In the genomic region with DNA sequence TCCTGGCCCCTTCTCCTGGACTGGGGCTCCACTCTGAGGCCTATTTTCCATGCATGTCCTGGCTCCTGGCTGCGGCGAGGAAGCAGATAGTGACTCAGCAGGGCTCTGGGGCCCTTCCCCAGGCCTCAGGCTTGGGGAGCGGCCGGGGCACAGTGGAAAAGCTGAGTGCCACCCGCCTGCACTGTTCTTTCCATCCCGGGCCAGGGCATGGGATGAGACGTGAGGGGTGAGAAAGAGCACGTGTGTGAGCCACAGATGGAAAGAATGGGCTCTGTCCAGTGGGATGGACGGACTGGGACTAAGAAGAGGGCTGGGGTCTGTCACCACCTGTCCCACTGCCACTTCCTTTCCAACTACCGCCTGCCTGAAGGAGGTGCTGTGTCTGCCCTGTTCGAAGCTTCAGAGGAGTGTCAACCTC, we compare ENCODE assay signal across 15 cellular contexts. TPM values are rescaled to one million over a fixed set of nuclear protein-coding genes. Genes with fewer than 3 reads are reported as not detected.
DNase-seq lines count a peak whose midpoint lies in the region; ATAC-seq and TF ChIP-seq lines count a peak whose summit lies in the region.
"Had no signal": no experiment of that assay in that cellular context is flagged by ENCODE, and none has a peak within 500 bp of the region (broad histone marks: within the 10 kb centered on the region; RNA-seq: fewer than 3 reads in every experiment).

No MANE protein-coding gene starts in this region.

- no peak overlapping the region for H2AK5ac ChIP-seq in neuronal stem cell (ENCODE audit: low read depth, low read length)

- H3K27ac ChIP-seq in OCI-LY7 (ENCODE audit: low read depth, low read length, poor library complexity, severe bottlenecking) (no peak overlapping the region), neuronal stem cell (replicated peaks; ENCODE audit: low read length) (no peak overlapping the region)
- H3K27ac ChIP-seq: ascending aorta, dorsolateral prefrontal cortex, stomach had no signal

- peak; percentile 16 for TF ChIP-seq CTCF in GM06990 (IDR thresholded peaks at IDR 0.05; ENCODE audit: insufficient read depth, low read length, poor library complexity, severe bottlenecking)
- TF ChIP-seq CTCF in OCI-LY7 (conservative IDR thresholded peaks at IDR 0.05; ENCODE audit: low read length), result peak; percentile 48

- no peak overlapping the region for H2BK15ac ChIP-seq in neuronal stem cell (ENCODE audit: low read length)

- no peak overlapping the region for H2AFZ ChIP-seq in OCI-LY7 (ENCODE audit: low read length)
- peak overlapping the region; percentile 30 for H2AFZ ChIP-seq in neuronal stem cell (ENCODE audit: low read length)

- H3K23ac ChIP-seq in neuronal stem cell (ENCODE audit: low read depth, low read length, poor library complexity), result no peak overlapping the region

- H4K20me1 ChIP-seq in OCI-LY7 (ENCODE audit: insufficient read depth, low read length), result no peaks in the 10 kb centered on the region

- H4K8ac ChIP-seq in neuronal stem cell (ENCODE audit: low read depth, low read length), result no peak overlapping the region

- no peaks in the 10 kb centered on the region for H3K36me3 ChIP-seq in GM06990 (ENCODE audit: control insufficient read depth, insufficient read depth, low read length)
- no peaks in the 10 kb centered on the region for H3K36me3 ChIP-seq in OCI-LY7 (ENCODE audit: insufficient read depth, low read length)
- H3K36me3 ChIP-seq in neuronal stem cell (replicated peaks in 1 of 2; ENCODE audit: control insufficient read depth in 2 of 2, insufficient read depth in 2 of 2, low read length in 2 of 2), result no peaks in the 10 kb centered on the region
- H3K36me3 ChIP-seq: ascending aorta, stomach had no signal

- no peaks in the 10 kb centered on the region for H3K79me1 ChIP-seq in neuronal stem cell (ENCODE audit: low read depth, low read length)

- H3K4ac ChIP-seq in neuronal stem cell (ENCODE audit: low read length), result no peak overlapping the region

- H3K18ac ChIP-seq in neuronal stem cell (ENCODE audit: low read length), result no peak overlapping the region

- H3K4me3 ChIP-seq in GM06990 (replicated peaks; ENCODE audit: low read depth, low read length), result no peak overlapping the region
- H3K4me3 ChIP-seq in OCI-LY7 (ENCODE audit: low read depth, low read length, poor library complexity, severe bottlenecking), result no peak overlapping the region
- no peak overlapping the region for H3K4me3 ChIP-seq in neuronal stem cell (ENCODE audit: low read length in 2 of 2)
- H3K4me3 ChIP-seq: ascending aorta, dorsolateral prefrontal cortex, stomach had no signal

- H3K9ac ChIP-seq in neuronal stem cell (ENCODE audit: low read depth, low read length, poor library complexity), result no peak overlapping the region

- no peaks in the 10 kb centered on the region for H3K9me2 ChIP-seq in OCI-LY7 (ENCODE audit: insufficient read depth, low read length)

- H3K4me2 ChIP-seq in OCI-LY7 (ENCODE audit: low read length), result no peak overlapping the region
- no peak overlapping the region for H3K4me2 ChIP-seq in neuronal stem cell (ENCODE audit: insufficient read depth, low read length, poor library complexity, severe bottlenecking)

- H3K27me3 ChIP-seq in GM06990 (replicated peaks; ENCODE audit: control insufficient read depth, insufficient read depth, low read length) (no peaks in the 10 kb centered on the region), neuronal stem cell (ENCODE audit: control insufficient read depth in 3 of 3, insufficient read depth in 3 of 3, low read depth in 1 of 3, low read length in 3 of 3) (peaks cover 0 to 4% (median 0%) of the 10 kb centered on the region in 3 experiments)
- H3K27me3 ChIP-seq: ascending aorta had no signal

- H3K79me2 ChIP-seq in OCI-LY7 (ENCODE audit: insufficient read depth, low read depth, low read length), result no peaks in the 10 kb centered on the region

- POLR2A ChIA-PET in OCI-LY7 (lab: Charles Lee), result interaction anchor here (0.5 kb wide), 1 partner anchor 468 kb away, joined by 5 read pairs; no protein-coding TSS in a partner anchor

- DNase-seq in GM06990 (ENCODE audit: extremely low read depth, insufficient read length), result no peak
- no peak for DNase-seq in OCI-LY7 (ENCODE audit: low spot score)
- peak; percentile 48 for DNase-seq in dermis blood vessel endothelial cell
- no peak for DNase-seq in neuronal stem cell (ENCODE audit: low spot score)
- DNase-seq in NCI-H2107 treated with DMSO at 0.1 percent for 48 hours (lab: John Stamatoyannopoulos, UW; ENCODE audit: unreplicated experiment), result no peak
- no peak for DNase-seq in stimulated activated CD4-positive, alpha-beta T cell treated with anti-CD3 and anti-CD28 coated beads, Interleukin-12 subunit alpha, Interleukin-12 subunit beta, amount 100 ng/mL, for 4 hours
- DNase-seq: activated effector memory CD4-positive, alpha-beta T cell treated with Interleukin-2 at 50 U/mL for 16 hours; DMS 273 treated with DMSO at 0.1 percent for 48 hours; hypothalamus; NCI-H2029 treated with DMSO at 0.1 percent for 48 hours; stomach had no signal

- H3K4me1 ChIP-seq in OCI-LY7 (ENCODE audit: insufficient read depth, low read length, poor library complexity, severe bottlenecking), result peaks cover 34% of the 10 kb centered on the region
- H3K4me1 ChIP-seq in neuronal stem cell (ENCODE audit: control insufficient read depth in 2 of 2, insufficient read depth in 1 of 2, low read depth in 1 of 2, low read length in 2 of 2), result peaks cover 3 to 8% of the 10 kb centered on the region in 2 donors
- H3K4me1 ChIP-seq: ascending aorta had no signal

- no peaks in the 10 kb centered on the region for H3K9me3 ChIP-seq in OCI-LY7 (ENCODE audit: low read length)
- peaks cover 0 to 2% of the 10 kb centered on the region in 2 donors for H3K9me3 ChIP-seq in neuronal stem cell (replicated peaks in 1 of 2; ENCODE audit: control insufficient read depth in 2 of 2, insufficient read depth in 1 of 2, low read depth in 1 of 2, low read length in 2 of 2)
- H3K9me3 ChIP-seq: ascending aorta, stomach had no signal

- no peak overlapping the region for H2BK5ac ChIP-seq in neuronal stem cell (ENCODE audit: low read length)

- H3K14ac ChIP-seq in neuronal stem cell (ENCODE audit: low read length), result no peak overlapping the region

- no CpG with 5 or more reads among the region's 11 CpGs for WGBS in neuronal stem cell (ENCODE audit: extremely low coverage in 2 of 2, insufficient read length in 2 of 2, insufficient replicate concordance in 1 of 2), 2 donors

- no peak overlapping the region for H2BK12ac ChIP-seq in neuronal stem cell (ENCODE audit: low read length)

- H4K91ac ChIP-seq in neuronal stem cell (ENCODE audit: low read depth, low read length, poor library complexity), result no peak overlapping the region

- no peak for ATAC-seq in HG03039 (IDR thresholded peaks at IDR 0.05; ENCODE audit: unreplicated experiment)
- ATAC-seq in GM19035 (IDR thresholded peaks at IDR 0.05; ENCODE audit: unreplicated experiment), result no peak

- no TSS peak for BruUV-seq in OCI-LY7 (replicated peaks; lab: Mats Ljungman, UMichigan)

- intact Hi-C loops in OCI-LY7 (cut with micrococcal nuclease; ENCODE audit: unreplicated experiment), result no loop called here

- no peak overlapping the region for H2BK120ac ChIP-seq in neuronal stem cell (ENCODE audit: low read depth, low read length)

- CTCF ChIA-PET in OCI-LY7 (lab: Charles Lee; ENCODE audit: unreplicated experiment), result interaction anchor here (1.2 kb wide), 1 partner anchor 15 kb away, joined by 3 read pairs; no protein-coding TSS in a partner anchor

RNA-seq across cellular contexts. Expression of a gene that starts 12.8 kb away (rescaled TPM):
- total RNA-seq in OCI-LY7 (2014; rRNA removed; shearing (Covaris generic)), result 0.57 and 0.82 TPM in 2 replicates
- 0.72 and 0.93 TPM in 2 replicates for total RNA-seq in OCI-LY7 (2022)
- total RNA-seq in dermis blood vessel endothelial cell, result 0.51 and 0.70 TPM in 2 replicates
- 0.66 TPM for polyA plus RNA-seq in neuronal stem cell (2013, experiment 1 of 2)
- 0.64 TPM for polyA plus RNA-seq in neuronal stem cell (2013, experiment 2 of 2)

RNA-seq across cellular contexts. Expression of a gene that starts 35.5 kb away (rescaled TPM):
- 19.6 and 28.1 TPM in 2 replicates for total RNA-seq in OCI-LY7 (2014; rRNA removed; shearing (Covaris generic))
- total RNA-seq in OCI-LY7 (2022) (24.4 and 25.4 TPM in 2 replicates), dermis blood vessel endothelial cell (23.1 and 24.2 TPM in 2 replicates)
- 25.3 TPM for polyA plus RNA-seq in neuronal stem cell (2013, experiment 1 of 2)
- polyA plus RNA-seq in neuronal stem cell (2013, experiment 2 of 2), result 23.3 TPM
